Comparison of ENCODE assay signal across 1 cellular context in genomic region chr16:88798772-88799455, GRCh38.
TF ChIP-seq lines count a peak whose summit lies in the region.

No MANE protein-coding gene starts in this region.

TF ChIP-seq in K562, 482 proteins besides CTCF, POLR2A, EP300 and RAD21:
- TF ChIP-seq TSC22D4 (tag; IDR thresholded peaks at IDR 0.05) (no peak), NCOA6 (IDR thresholded peaks at IDR 0.05) (no peak), MYNN (IDR thresholded peaks at IDR 0.05) (no peak), MYNN (CRISPR knock-in tag; IDR thresholded peaks at IDR 0.05) (no peak), CBX3 (IDR thresholded peaks at IDR 0.05; ENCODE audit: borderline replicate concordance in 1 of 2, low read length in 2 of 2) (peak in 1 of 2 experiments; percentile 75; a peak in 1 of 3 replicates), DIDO1 (tag; IDR thresholded peaks at IDR 0.05; ENCODE audit: low read depth) (no peak), TCF3 (CRISPR knock-in tag; IDR thresholded peaks at IDR 0.05) (no peak), ZNF12 (CRISPR knock-in tag; IDR thresholded peaks at IDR 0.05) (0 out of 2 replicates have a peak, but pooled peaks have one; percentile 16), FOS (IDR thresholded peaks at IDR 0.05; ENCODE audit: extremely low read depth, insufficient read length) (peak; percentile 46), DNMT1 (IDR thresholded peaks at IDR 0.05) (no peak), KAT8 (IDR thresholded peaks at IDR 0.05; ENCODE audit: low read depth) (no peak), ADNP (tag; IDR thresholded peaks at IDR 0.05) (no peak), RBM25 (IDR thresholded peaks at IDR 0.05; ENCODE audit: low read depth, low read length, severe bottlenecking) (peak; percentile 36), L3MBTL2 (IDR thresholded peaks at IDR 0.05) (peak; percentile 84), E2F6 (IDR thresholded peaks at IDR 0.05; ENCODE audit: borderline replicate concordance in 1 of 2, extremely low read depth in 1 of 2, insufficient read depth in 1 of 2, insufficient read length in 1 of 2, low read depth in 1 of 2, low read length in 1 of 2, poor library complexity in 1 of 2, severe bottlenecking in 1 of 2) (peak; percentile 11 to 69), ASH1L (IDR thresholded peaks at IDR 0.05; ENCODE audit: borderline replicate concordance, low read depth, partially characterized antibody) (peak; percentile 73), NFYB (IDR thresholded peaks at IDR 0.05; ENCODE audit: extremely low read depth, insufficient read length) (peak; percentile 77), YBX1 (IDR thresholded peaks at IDR 0.05) (no peak), ELF4 (CRISPR knock-in tag; IDR thresholded peaks at IDR 0.05) (no peak), MGA (IDR thresholded peaks at IDR 0.05) (peak; percentile 71), ZNF583 (CRISPR knock-in tag; IDR thresholded peaks at IDR 0.05) (no peak)
TF ChIP-seq in K562: peak in this region for 9.
